ENCODE assay signal across 1 cellular context in genomic region chr17:18224428-18225120, GRCh38.
TF ChIP-seq lines count a peak whose summit lies in the region.

No MANE protein-coding gene starts in this region.

TF ChIP-seq in GM12878, 131 proteins besides CTCF, POLR2A, EP300 and RAD21:
- TF ChIP-seq TARDBP (IDR thresholded peaks at IDR 0.05; ENCODE audit: borderline replicate concordance) (no peak), NRF1 (conservative IDR thresholded peaks at IDR 0.05; ENCODE audit: low read depth, low read length) (no peak), E2F4 (IDR thresholded peaks at IDR 0.05; ENCODE audit: low read depth, low read length) (no peak), HDAC2 (IDR thresholded peaks at IDR 0.05) (no peak), NR2C1 (IDR thresholded peaks at IDR 0.05) (no peak), NFXL1 (IDR thresholded peaks at IDR 0.05; ENCODE audit: borderline replicate concordance) (no peak), STAT1 (conservative IDR thresholded peaks at IDR 0.05) (no peak), BMI1 (IDR thresholded peaks at IDR 0.05; ENCODE audit: borderline replicate concordance) (no peak), RCOR1 (conservative IDR thresholded peaks at IDR 0.05; ENCODE audit: low read depth, low read length) (no peak)
- TF ChIP-seq, protein P1, sequence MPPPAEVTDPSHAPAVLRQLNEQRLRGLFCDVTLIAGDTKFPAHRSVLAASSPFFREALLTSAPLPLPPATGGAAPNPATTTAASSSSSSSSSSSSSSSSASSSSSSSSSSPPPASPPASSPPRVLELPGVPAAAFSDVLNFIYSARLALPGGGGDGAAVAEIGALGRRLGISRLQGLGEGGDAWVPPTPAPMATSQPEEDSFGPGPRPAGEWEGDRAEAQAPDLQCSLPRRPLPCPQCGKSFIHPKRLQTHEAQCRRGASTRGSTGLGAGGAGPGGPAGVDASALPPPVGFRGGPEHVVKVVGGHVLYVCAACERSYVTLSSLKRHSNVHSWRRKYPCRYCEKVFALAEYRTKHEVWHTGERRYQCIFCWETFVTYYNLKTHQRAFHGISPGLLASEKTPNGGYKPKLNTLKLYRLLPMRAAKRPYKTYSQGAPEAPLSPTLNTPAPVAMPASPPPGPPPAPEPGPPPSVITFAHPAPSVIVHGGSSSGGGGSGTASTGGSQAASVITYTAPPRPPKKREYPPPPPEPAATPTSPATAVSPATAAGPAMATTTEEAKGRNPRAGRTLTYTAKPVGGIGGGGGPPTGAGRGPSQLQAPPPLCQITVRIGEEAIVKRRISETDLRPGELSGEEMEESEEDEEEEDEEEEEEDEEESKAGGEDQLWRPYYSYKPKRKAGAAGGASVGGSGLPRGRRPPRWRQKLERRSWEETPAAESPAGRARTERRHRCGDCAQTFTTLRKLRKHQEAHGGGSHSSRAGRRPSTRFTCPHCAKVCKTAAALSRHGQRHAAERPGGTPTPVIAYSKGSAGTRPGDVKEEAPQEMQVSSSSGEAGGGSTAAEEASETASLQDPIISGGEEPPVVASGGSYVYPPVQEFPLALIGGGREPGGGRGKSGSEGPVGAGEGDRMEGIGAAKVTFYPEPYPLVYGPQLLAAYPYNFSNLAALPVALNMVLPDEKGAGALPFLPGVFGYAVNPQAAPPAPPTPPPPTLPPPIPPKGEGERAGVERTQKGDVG (CRISPR knock-in tag; IDR thresholded peaks at IDR 0.05): no peak
